In genomic region chr22:17962168-17962567, GRCh38 we compare ENCODE assay signal across 12 cellular contexts.
"Had no signal": no experiment of that assay in that cellular context is flagged by ENCODE, and none has a peak within 500 bp of the region (broad histone marks: within the 10 kb centered on the region; RNA-seq: fewer than 3 reads in every experiment).

No MANE protein-coding gene starts in this region.

- H3K9me3 Mint-ChIP-seq: type B pancreatic cell had no signal

- DNase-seq: activated CD4-positive, CD25-positive, alpha-beta regulatory T cell treated with anti-CD3 and anti-CD28 coated beads, Interleukin-2, amount 50 U/mL, for 72 hours; activated naive CD4-positive, alpha-beta T cell treated with anti-CD3 and anti-CD28 coated beads, Interleukin-2, amount 50 U/mL, for 16 hours; activated T-cell treated with anti-CD3 and anti-CD28 coated beads for 4 hours; dorsolateral prefrontal cortex; esophagus squamous epithelium; kidney glomerular epithelial cell; retina; stimulated activated CD4-positive, alpha-beta T cell treated with anti-CD3 and anti-CD28 coated beads, Interleukin-2, amount 100 ng/mL, for 48 hours; stimulated activated naive CD4-positive, alpha-beta T cell had no signal

- H3K4me3 ChIP-seq: dorsolateral prefrontal cortex, esophagus squamous epithelium, SK-N-MC, suprapubic skin had no signal

- H3K27ac ChIP-seq: esophagus squamous epithelium, SK-N-MC, suprapubic skin had no signal

- H3K4me3 Mint-ChIP-seq: type B pancreatic cell had no signal

- H3K36me3 ChIP-seq: esophagus squamous epithelium, suprapubic skin had no signal

- H3K27me3 ChIP-seq: dorsolateral prefrontal cortex, esophagus squamous epithelium, suprapubic skin had no signal

- H3K27me3 Mint-ChIP-seq: type B pancreatic cell had no signal

- H3K27ac Mint-ChIP-seq: type B pancreatic cell had no signal

- H3K9me3 ChIP-seq: esophagus squamous epithelium, suprapubic skin had no signal
